In the genomic region with DNA sequence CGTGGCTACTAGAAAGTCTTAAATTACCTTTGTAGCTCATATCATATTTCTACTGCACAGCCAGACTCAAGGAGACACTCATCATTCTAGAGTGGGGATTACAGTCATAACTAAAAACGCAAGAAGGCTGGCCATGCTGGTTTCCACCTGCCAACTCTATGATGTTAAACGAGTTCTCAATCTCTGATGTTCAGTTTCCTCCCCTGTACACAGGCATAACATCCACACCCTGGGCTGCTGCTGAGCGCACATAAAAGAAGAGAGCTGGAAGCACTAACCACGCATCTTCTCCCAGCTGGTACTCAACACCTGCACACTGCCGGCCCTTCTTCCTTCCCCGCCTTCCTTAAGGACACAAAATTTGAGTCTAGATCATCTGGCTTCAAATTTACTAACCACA, we compare ENCODE assay signal across 20 cellular contexts.
A peak's percentile ranks its signal among the peaks of the same experiment; 100 is the strongest.
DNase-seq lines count a peak whose midpoint lies in the region; ATAC-seq, FAIRE-seq and TF ChIP-seq lines count a peak whose summit lies in the region.
"Had no signal": no experiment of that assay in that cellular context is flagged by ENCODE, and none has a peak within 500 bp of the region (broad histone marks: within the 10 kb centered on the region; RNA-seq: fewer than 3 reads in every experiment).

No MANE protein-coding gene starts in this region.

- H2AK5ac ChIP-seq in H1 (ENCODE audit: low read depth, low read length), result no peak overlapping the region

- ATAC-seq in activated CD8-positive, alpha-beta memory T cell treated with anti-CD3 and anti-CD28 coated beads, Interleukin-2, amount 10 ng/mL, durations not matched to agents 7 days and 5 days, result peak; percentile 36
- ATAC-seq in GM21526 (IDR thresholded peaks at IDR 0.05; ENCODE audit: low FRiP score, unreplicated experiment) (no peak), GM19467 (IDR thresholded peaks at IDR 0.05; ENCODE audit: unreplicated experiment) (no peak)
- ATAC-seq: esophagus mucosa, GM12878 had no signal

- no peak overlapping the region for H3K4me3 Mint-ChIP-seq in activated CD8-positive, alpha-beta memory T cell treated with anti-CD3 and anti-CD28 coated beads, Interleukin-2, amount 10 ng/mL, durations not matched to agents 7 days and 5 days
- H3K4me3 Mint-ChIP-seq: CD8-positive, alpha-beta memory T cell; natural killer cell had no signal

- H3K9ac ChIP-seq in H1 (replicated peaks in 1 of 4; ENCODE audit: extremely low read depth in 1 of 4, low read depth in 3 of 4, low read length in 3 of 4), result no peak overlapping the region

- H3K27ac ChIP-seq in H1 (ENCODE audit: low read depth, low read length) (no peak overlapping the region), stomach (peak overlapping the region; percentile 41 to 95 (median 86))
- H3K27ac ChIP-seq: brain microvascular endothelial cell, WERI-Rb-1 had no signal

- no peak for TF ChIP-seq RAD21 in H1 (IDR thresholded peaks at IDR 0.05 in 1 of 2, conservative IDR thresholded peaks at IDR 0.05 in 1 of 2; ENCODE audit: low read depth in 2 of 2, low read length in 2 of 2)

- H2BK20ac ChIP-seq in H1 (ENCODE audit: low read length), result no peak overlapping the region

- FAIRE-seq in H1 (lab: Jason Lieb, UNC), result no peak
- no peak for FAIRE-seq in frontal cortex (lab: Jason Lieb, UNC)
- FAIRE-seq: GM12878 had no signal

- H2BK15ac ChIP-seq in H1 (ENCODE audit: low read length), result no peak overlapping the region; the same call in 1 of the 2 replicates

- no peak for DNase-seq in activated CD8-positive, alpha-beta memory T cell treated with anti-CD3 and anti-CD28 coated beads, Interleukin-2, amount 10 ng/mL, durations not matched to agents 7 days and 5 days
- DNase-seq in activated CD8-positive, alpha-beta memory T cell treated with anti-CD3 and anti-CD28 coated beads for 24 hours, result no peak
- DNase-seq in NCI-H187 treated with DMSO at 0.1 percent for 48 hours (lab: John Stamatoyannopoulos, UW) (peak; percentile 43), H1 (ENCODE audit: low read depth in 1 of 2, low spot score in 2 of 2) (no peak), stomach (no peak), frontal cortex (ENCODE audit: low spot score in 2 of 2) (no peak)
- DNase-seq: activated CD8-positive, alpha-beta memory T cell treated with anti-CD3 and anti-CD28 coated beads, Interleukin-2, amount 50 U/mL, for 4 hours; activated naive CD4-positive, alpha-beta T cell treated with anti-CD3 and anti-CD28 coated beads, Interleukin-2, amount 50 U/mL, for 16 hours; brain microvascular endothelial cell; CD8-positive, alpha-beta memory T cell; GOT3; mammary epithelial cell; natural killer cell; NCI-H2029; SHP77; WERI-Rb-1 had no signal

- peaks cover 3% of the 10 kb centered on the region for H3K27me3 Mint-ChIP-seq in activated CD8-positive, alpha-beta memory T cell treated with anti-CD3 and anti-CD28 coated beads, Interleukin-2, amount 10 ng/mL, durations not matched to agents 7 days and 5 days

- no peak overlapping the region for H3K18ac ChIP-seq in H1 (ENCODE audit: extremely low read depth, low read length)

- H3K4me1 ChIP-seq in H1 (replicated peaks in 1 of 4; ENCODE audit: control insufficient read depth in 3 of 4, insufficient read depth in 4 of 4, low read length in 3 of 4) (peaks cover 0 to 14% (median 6%) of the 10 kb centered on the region in 4 experiments; a peak in 5 of 7 replicates), stomach (peaks cover 60 to 87% (median 74%) of the 10 kb centered on the region in 4 donors)

- H4K5ac ChIP-seq in H1 (ENCODE audit: insufficient read length, low read depth, low read length), result no peak overlapping the region

- intact Hi-C loops in stomach (cut with DNase I; ENCODE audit: low total_unique reads), result no loop called here

- no peak overlapping the region for H3K4me3 ChIP-seq in H1 (ENCODE audit: extremely low read depth in 1 of 4, insufficient read depth in 2 of 4, low read depth in 3 of 4, low read length in 4 of 4)
- H3K4me3 ChIP-seq in stomach, result peak overlapping the region in 2 of 4 donors; percentile 0 to 4
- H3K4me3 ChIP-seq: GM12878 had no signal

- TF ChIP-seq CTCF in H1 (IDR thresholded peaks at IDR 0.05; ENCODE audit: control extremely low read depth in 1 of 3, insufficient read depth in 1 of 3, low read depth in 1 of 3, low read length in 3 of 3), result no peak
- no peak for TF ChIP-seq CTCF in stomach (IDR thresholded peaks at IDR 0.05)

- peaks cover 0 to 2% of the 10 kb centered on the region in 2 experiments for H4K20me1 ChIP-seq in H1 (replicated peaks in 1 of 2; ENCODE audit: control insufficient read depth in 1 of 2, insufficient read depth in 2 of 2, low read length in 2 of 2)

- CTCF ChIA-PET in activated CD8-positive, alpha-beta memory T cell treated with anti-CD3 and anti-CD28 coated beads, Interleukin-2, amount 10 ng/mL, durations not matched to agents 7 days and 5 days (lab: Charles Lee), result interaction anchor here (1.2 kb wide), 1 partner anchor 70 kb away, joined by 3 read pairs; no protein-coding TSS in a partner anchor
- CTCF ChIA-PET in H1 (lab: Charles Lee; ENCODE audit: partially characterized antibody), result interaction anchor here (1.1 to 2.0 kb wide), 3 partner anchors 20 to 69 kb away, joined by 4 to 7 read pairs (median 4); no protein-coding TSS in a partner anchor

- TF ChIP-seq EP300 in H1 (IDR thresholded peaks at IDR 0.05; ENCODE audit: borderline replicate concordance in 1 of 2, low read depth in 2 of 2, low read length in 2 of 2) (no peak), stomach (IDR thresholded peaks at IDR 0.05) (no peak)

- H3K79me2 ChIP-seq in H1 (ENCODE audit: control insufficient read depth in 1 of 2, insufficient read depth in 2 of 2, low read length in 2 of 2), result peaks cover 0 to 58% of the 10 kb centered on the region in 2 experiments; a peak in 3 of 4 replicates

- H2BK5ac ChIP-seq in H1 (ENCODE audit: low read depth, low read length), result no peak overlapping the region

- peaks cover 4% of the 10 kb centered on the region; the same call in 1 of the 2 replicates for H3K79me1 ChIP-seq in H1 (ENCODE audit: low read depth, low read length)

- H3K4me2 ChIP-seq in H1 (ENCODE audit: insufficient read depth in 1 of 2, low read depth in 2 of 2, low read length in 2 of 2), result no peak overlapping the region

- no peaks in the 10 kb centered on the region for H3K36me3 ChIP-seq in H1 (ENCODE audit: control insufficient read depth in 2 of 4, insufficient read depth in 4 of 4, low read length in 3 of 4)
- H3K36me3 ChIP-seq in stomach, result no peaks in the 10 kb centered on the region
- H3K36me3 ChIP-seq: brain microvascular endothelial cell, WERI-Rb-1 had no signal

- POLR2A ChIA-PET in H1 (lab: Charles Lee; ENCODE audit: partially characterized antibody), result no interaction called here

- no peak overlapping the region for H4K91ac ChIP-seq in H1 (replicated peaks; ENCODE audit: insufficient read length, low read length)

- H3K23me2 ChIP-seq in H1 (ENCODE audit: low read depth, low read length), result no peaks in the 10 kb centered on the region; the same call in none of the 2 replicates

- no peak overlapping the region for H3K14ac ChIP-seq in H1 (ENCODE audit: insufficient read length)

- WGBS in H1 (ENCODE audit: extremely low coverage in 1 of 2, insufficient coverage in 1 of 2, insufficient read length in 1 of 2, insufficient replicate concordance in 2 of 2, low coverage in 1 of 2, low lambda C conversion rate in 2 of 2, missing lambda C conversion rate in 1 of 2), 2 experiments, result 93% methylated on average over 7 of the region's 7 CpGs; no CpG with 5 or more reads in 1 of the 2 experiments
- WGBS in stomach, 5 donors, result 66 to 80% (median 70%) methylated on average over 7 of the region's 7 CpGs

- no peak overlapping the region for H4K8ac ChIP-seq in H1 (ENCODE audit: extremely low read depth, insufficient read depth, low read length)

- no peak overlapping the region for H3K56ac ChIP-seq in H1 (replicated peaks; ENCODE audit: insufficient read length, low read depth, low read length)

- H3K4ac ChIP-seq in H1 (replicated peaks; ENCODE audit: insufficient read length, low read depth, low read length), result no peak overlapping the region

- H3K9me3 Mint-ChIP-seq in activated CD8-positive, alpha-beta memory T cell treated with anti-CD3 and anti-CD28 coated beads, Interleukin-2, amount 10 ng/mL, durations not matched to agents 7 days and 5 days (ENCODE audit: low read depth), result no peaks in the 10 kb centered on the region
- H3K9me3 Mint-ChIP-seq: CD8-positive, alpha-beta memory T cell; natural killer cell had no signal

- H3K9me3 ChIP-seq in H1 (ENCODE audit: insufficient read depth in 2 of 2, low read depth in 1 of 2, low read length in 1 of 2) (no peaks in the 10 kb centered on the region), stomach (no peaks in the 10 kb centered on the region)

- H2BK12ac ChIP-seq in H1 (ENCODE audit: low read depth, low read length), result peak overlapping the region; percentile 13; the same call in 1 of the 2 replicates

- no peak overlapping the region for H3K27ac Mint-ChIP-seq in activated CD8-positive, alpha-beta memory T cell treated with anti-CD3 and anti-CD28 coated beads, Interleukin-2, amount 10 ng/mL, durations not matched to agents 7 days and 5 days
- H3K27ac Mint-ChIP-seq: CD8-positive, alpha-beta memory T cell; natural killer cell had no signal

- no peak overlapping the region for H3K23ac ChIP-seq in H1 (ENCODE audit: insufficient read length)

- no peak overlapping the region for H2BK120ac ChIP-seq in H1 (replicated peaks; ENCODE audit: low read depth, low read length)

- no peaks in the 10 kb centered on the region for H3K27me3 ChIP-seq in H1 (replicated peaks in 1 of 4; ENCODE audit: control insufficient read depth in 3 of 4, extremely low read depth in 1 of 4, insufficient read depth in 3 of 4, low read length in 3 of 4)
- H3K27me3 ChIP-seq in stomach, result no peaks in the 10 kb centered on the region
- H3K27me3 ChIP-seq: brain microvascular endothelial cell had no signal

- no peak for TF ChIP-seq POLR2A in H1 (IDR thresholded peaks at IDR 0.05; ENCODE audit: control extremely low read depth in 1 of 2, low read depth in 2 of 2, low read length in 2 of 2)
- TF ChIP-seq POLR2A in stomach (IDR thresholded peaks at IDR 0.05), result no peak

- no peaks in the 10 kb centered on the region for H3K4me1 Mint-ChIP-seq in activated CD8-positive, alpha-beta memory T cell treated with anti-CD3 and anti-CD28 coated beads, Interleukin-2, amount 10 ng/mL, durations not matched to agents 7 days and 5 days
- H3K4me1 Mint-ChIP-seq: CD8-positive, alpha-beta memory T cell; natural killer cell had no signal

- H3K36me3 Mint-ChIP-seq in activated CD8-positive, alpha-beta memory T cell treated with anti-CD3 and anti-CD28 coated beads, Interleukin-2, amount 10 ng/mL, durations not matched to agents 7 days and 5 days, result no peaks in the 10 kb centered on the region
- H3K36me3 Mint-ChIP-seq: natural killer cell had no signal

- no peak overlapping the region for H2AFZ ChIP-seq in H1 (ENCODE audit: low read length)

TF ChIP-seq in H1, 55 proteins besides CTCF, POLR2A, EP300 and RAD21 (continues in another document):
- TF ChIP-seq POLR2AphosphoS5 (IDR thresholded peaks at IDR 0.05; ENCODE audit: low read depth, low read length) (no peak), ZNF274 (IDR thresholded peaks at IDR 0.05; ENCODE audit: borderline replicate concordance, extremely low read depth, low read length) (no peak), SP1 (IDR thresholded peaks at IDR 0.05; ENCODE audit: low read depth, low read length) (no peak), SP2 (IDR thresholded peaks at IDR 0.05; ENCODE audit: low read length) (no peak), FOSL1 (IDR thresholded peaks at IDR 0.05; ENCODE audit: insufficient read depth, low read depth, low read length) (no peak)
